In the genomic region with DNA sequence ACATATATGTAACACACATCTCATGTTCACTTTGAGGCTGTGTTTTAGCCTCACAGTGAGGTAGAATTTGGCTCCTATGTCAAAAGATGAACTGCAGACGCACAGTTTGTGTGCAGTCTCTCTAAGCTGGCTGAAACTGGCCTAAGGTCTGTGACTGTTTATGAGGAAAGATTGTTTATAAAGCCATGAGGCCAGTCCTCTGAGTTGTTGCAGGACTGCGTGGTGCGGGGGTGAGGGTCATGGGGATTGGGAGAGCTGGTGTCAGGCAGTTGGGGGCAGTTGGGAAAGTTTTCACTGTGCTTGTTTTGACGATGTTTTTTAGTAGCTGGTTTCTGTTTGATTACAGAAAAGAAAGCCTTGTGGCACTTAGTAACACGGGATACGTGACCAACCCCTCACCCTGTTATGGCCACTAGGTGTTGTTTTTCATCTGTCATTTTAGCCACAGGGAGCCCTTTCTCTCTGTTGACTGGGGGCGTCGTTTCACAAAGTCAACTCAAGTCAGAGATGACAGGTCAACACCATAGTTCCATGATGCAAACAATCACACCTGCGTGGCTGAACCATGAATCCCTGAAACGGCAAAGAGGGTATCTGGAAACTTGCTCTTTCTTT, we compare ENCODE assay signal across 14 cellular contexts.
DNase-seq lines count a peak whose midpoint lies in the region; ATAC-seq and TF ChIP-seq lines count a peak whose summit lies in the region.
"Had no signal": no experiment of that assay in that cellular context is flagged by ENCODE, and none has a peak within 500 bp of the region (broad histone marks: within the 10 kb centered on the region; RNA-seq: fewer than 3 reads in every experiment).

No MANE protein-coding gene starts in this region.

- H3K36me3 ChIP-seq in mesendoderm (ENCODE audit: control insufficient read depth, insufficient read depth, low read length) = no peaks in the 10 kb centered on the region
- H3K36me3 ChIP-seq in vagina = no peaks in the 10 kb centered on the region
- no peaks in the 10 kb centered on the region for H3K36me3 ChIP-seq in upper lobe of right lung

- no peak overlapping the region for H3K23ac ChIP-seq in mesendoderm (ENCODE audit: low read length)

- H3K9me3 ChIP-seq in vagina = no peaks in the 10 kb centered on the region
- no peaks in the 10 kb centered on the region for H3K9me3 ChIP-seq in upper lobe of right lung

- no peaks in the 10 kb centered on the region for H3K9me3 Mint-ChIP-seq in activated T-cell treated with anti-CD3 and anti-CD28 coated beads, Interleukin-2, amount 50 U/mL, for 72 hours
- H3K9me3 Mint-ChIP-seq in activated T-helper 1 cell treated with anti-CD3 and anti-CD28 coated beads, Interleukin-12 subunit alpha, Interleukin-12 subunit beta, Interleukin-2, Interleukin-4 antibody, amounts not matched to agents 30 ng/mL and 10 ng/mL and 1 ng/mL, durations not matched to agents 14 hours and 24 hours and 36 hours = no peaks in the 10 kb centered on the region
- H3K9me3 Mint-ChIP-seq: activated naive CD4-positive, alpha-beta T cell treated with anti-CD3 and anti-CD28 coated beads, Interleukin-2, amount 50 U/mL, for 72 hours; natural killer cell treated with Interleukin-12 subunit alpha and Interleukin-12 subunit beta and Interleukin-15 and Interleukin-18, amount 100 ng/mL, for 72 hours had no signal

- no peaks in the 10 kb centered on the region for H3K79me1 ChIP-seq in mesendoderm (ENCODE audit: low read length)

- no peak overlapping the region for H3K4me2 ChIP-seq in mesendoderm (ENCODE audit: low read length)

- H3K4me1 ChIP-seq in mesendoderm (ENCODE audit: control insufficient read depth, low read depth, low read length) (no peaks in the 10 kb centered on the region), vagina (peaks cover 4% of the 10 kb centered on the region), upper lobe of right lung (no peaks in the 10 kb centered on the region)

- peak overlapping the region in 1 of 2 donors; percentile 35 for H3K4me3 Mint-ChIP-seq in activated T-cell treated with anti-CD3 and anti-CD28 coated beads, Interleukin-2, amount 50 U/mL, for 72 hours
- H3K4me3 Mint-ChIP-seq in activated T-helper 1 cell treated with anti-CD3 and anti-CD28 coated beads, Interleukin-12 subunit alpha, Interleukin-12 subunit beta, Interleukin-2, Interleukin-4 antibody, amounts not matched to agents 30 ng/mL and 10 ng/mL and 1 ng/mL, durations not matched to agents 14 hours and 24 hours and 36 hours = no peak overlapping the region
- H3K4me3 Mint-ChIP-seq: natural killer cell treated with Interleukin-12 subunit alpha and Interleukin-12 subunit beta and Interleukin-15 and Interleukin-18, amount 100 ng/mL, for 72 hours had no signal

- H3K36me3 Mint-ChIP-seq in activated T-cell treated with anti-CD3 and anti-CD28 coated beads, Interleukin-2, amount 50 U/mL, for 72 hours (ENCODE audit: insufficient read depth in 2 of 2) = no peaks in the 10 kb centered on the region
- H3K36me3 Mint-ChIP-seq in activated T-helper 1 cell treated with anti-CD3 and anti-CD28 coated beads, Interleukin-12 subunit alpha, Interleukin-12 subunit beta, Interleukin-2, Interleukin-4 antibody, amounts not matched to agents 30 ng/mL and 10 ng/mL and 1 ng/mL, durations not matched to agents 14 hours and 24 hours and 36 hours (ENCODE audit: low read depth) = no peaks in the 10 kb centered on the region
- H3K36me3 Mint-ChIP-seq: activated naive CD4-positive, alpha-beta T cell treated with anti-CD3 and anti-CD28 coated beads, Interleukin-2, amount 50 U/mL, for 72 hours; natural killer cell treated with Interleukin-12 subunit alpha and Interleukin-12 subunit beta and Interleukin-15 and Interleukin-18, amount 100 ng/mL, for 72 hours had no signal

- peak in 1 of 2 donors; percentile 41 for DNase-seq in activated T-cell treated with anti-CD3 and anti-CD28 coated beads, Interleukin-2, amount 50 U/mL, for 72 hours
- DNase-seq in activated T-cell treated with anti-CD3 and anti-CD28 coated beads, Interleukin-2, amount 50 U/mL, for 1 hour = no peak
- DNase-seq in activated T-helper 1 cell treated with anti-CD3 and anti-CD28 coated beads, Interleukin-12 subunit alpha, Interleukin-12 subunit beta, Interleukin-2, Interleukin-4 antibody, amounts not matched to agents 30 ng/mL and 10 ng/mL and 1 ng/mL, durations not matched to agents 14 hours and 24 hours and 36 hours (ENCODE audit: low spot score) = no peak
- DNase-seq in mesendoderm (peak; percentile 12), vagina (ENCODE audit: extremely low spot score in 2 of 2) (no peak), NCI-H1436 treated with DMSO at 0.1 percent for 48 hours (lab: John Stamatoyannopoulos, UW) (no peak), T1000 (lab: John Stamatoyannopoulos, UW) (no peak), upper lobe of right lung (no peak)
- DNase-seq: DMS153, NCI-H187 treated with DMSO at 0.1 percent for 48 hours, SIG-M5 had no signal

- no peak overlapping the region for H2BK15ac ChIP-seq in mesendoderm (replicated peaks; ENCODE audit: low read depth)

- H4K5ac ChIP-seq in mesendoderm (ENCODE audit: low read length) = no peak overlapping the region

- no peak overlapping the region for H4K8ac ChIP-seq in mesendoderm (ENCODE audit: low read depth, low read length)

- no CpG with 5 or more reads among the region's 10 CpGs for WGBS in mesendoderm (ENCODE audit: extremely low coverage, insufficient coverage, low lambda C conversion rate)

- intact Hi-C loops in activated T-helper 1 cell treated with anti-CD3 and anti-CD28 coated beads, Interleukin-12 subunit alpha, Interleukin-12 subunit beta, Interleukin-2, Interleukin-4 antibody, amounts not matched to agents 30 ng/mL and 10 ng/mL and 1 ng/mL, durations not matched to agents 14 hours and 24 hours and 36 hours (cut with micrococcal nuclease) = no loop called here
- intact Hi-C loops in vagina (cut with DNase I) (no loop called here), upper lobe of right lung (cut with DNase I) (no loop called here)

- H3K4me3 ChIP-seq in mesendoderm (ENCODE audit: low read length) (no peak overlapping the region), vagina (no peak overlapping the region), upper lobe of right lung (no peak overlapping the region)

- H3K18ac ChIP-seq in mesendoderm (ENCODE audit: low read length) = no peak overlapping the region

- no peak overlapping the region for H2BK5ac ChIP-seq in mesendoderm (ENCODE audit: low read length)

- H3K27me3 ChIP-seq in mesendoderm (ENCODE audit: insufficient read depth, low read length, poor library complexity) (no peaks in the 10 kb centered on the region), vagina (no peaks in the 10 kb centered on the region), upper lobe of right lung (no peaks in the 10 kb centered on the region)

- no peak for TF ChIP-seq POLR2A in vagina (IDR thresholded peaks at IDR 0.05)

- no peak overlapping the region for H2BK120ac ChIP-seq in mesendoderm (ENCODE audit: low read depth, low read length)

- no peaks in the 10 kb centered on the region for H3K27me3 Mint-ChIP-seq in activated T-cell treated with anti-CD3 and anti-CD28 coated beads, Interleukin-2, amount 50 U/mL, for 72 hours (ENCODE audit: low read depth)
- no peaks in the 10 kb centered on the region for H3K27me3 Mint-ChIP-seq in activated T-helper 1 cell treated with anti-CD3 and anti-CD28 coated beads, Interleukin-12 subunit alpha, Interleukin-12 subunit beta, Interleukin-2, Interleukin-4 antibody, amounts not matched to agents 30 ng/mL and 10 ng/mL and 1 ng/mL, durations not matched to agents 14 hours and 24 hours and 36 hours (ENCODE audit: insufficient read depth)
- H3K27me3 Mint-ChIP-seq: natural killer cell treated with Interleukin-12 subunit alpha and Interleukin-12 subunit beta and Interleukin-15 and Interleukin-18, amount 100 ng/mL, for 72 hours had no signal

- no peak overlapping the region for H3K56ac ChIP-seq in mesendoderm (ENCODE audit: low read length)

- H3K4ac ChIP-seq in mesendoderm (ENCODE audit: low read depth, low read length) = no peak overlapping the region

- H2AK5ac ChIP-seq in mesendoderm (ENCODE audit: low read length) = no peak overlapping the region

- H3K4me1 Mint-ChIP-seq in activated T-cell treated with anti-CD3 and anti-CD28 coated beads, Interleukin-2, amount 50 U/mL, for 72 hours (ENCODE audit: low read depth) = peaks cover 13% of the 10 kb centered on the region
- peaks cover 13% of the 10 kb centered on the region for H3K4me1 Mint-ChIP-seq in activated T-helper 1 cell treated with anti-CD3 and anti-CD28 coated beads, Interleukin-12 subunit alpha, Interleukin-12 subunit beta, Interleukin-2, Interleukin-4 antibody, amounts not matched to agents 30 ng/mL and 10 ng/mL and 1 ng/mL, durations not matched to agents 14 hours and 24 hours and 36 hours (ENCODE audit: low read depth)

- no peaks in the 10 kb centered on the region for H3K79me2 ChIP-seq in mesendoderm (ENCODE audit: control insufficient read depth, insufficient read depth, low read length)

- H3K27ac Mint-ChIP-seq in activated T-cell treated with anti-CD3 and anti-CD28 coated beads, Interleukin-2, amount 50 U/mL, for 72 hours = peak overlapping the region; percentile 85
- H3K27ac Mint-ChIP-seq in activated T-helper 1 cell treated with anti-CD3 and anti-CD28 coated beads, Interleukin-12 subunit alpha, Interleukin-12 subunit beta, Interleukin-2, Interleukin-4 antibody, amounts not matched to agents 30 ng/mL and 10 ng/mL and 1 ng/mL, durations not matched to agents 14 hours and 24 hours and 36 hours = peak overlapping the region; percentile 71

- no peak overlapping the region for H3K27ac ChIP-seq in mesendoderm (ENCODE audit: low read depth, low read length)
- H3K27ac ChIP-seq in vagina = peak overlapping the region; percentile 22
- no peak overlapping the region for H3K27ac ChIP-seq in upper lobe of right lung
- H3K27ac ChIP-seq: HL-60 had no signal

- TF ChIP-seq CTCF in vagina (IDR thresholded peaks at IDR 0.05) (no peak), upper lobe of right lung (IDR thresholded peaks at IDR 0.05) (no peak)

- ATAC-seq in activated T-cell treated with anti-CD3 and anti-CD28 coated beads, Interleukin-2, amount 50 U/mL, for 72 hours (replicated peaks in 1 of 2) = peak; percentile 27 to 86
- ATAC-seq in upper lobe of right lung = no peak
- ATAC-seq: natural killer cell treated with Interleukin-12 subunit alpha and Interleukin-12 subunit beta and Interleukin-15 and Interleukin-18, amount 100 ng/mL, for 72 hours had no signal

- H3K9ac ChIP-seq in mesendoderm (ENCODE audit: low read length) = no peak overlapping the region
